1 cellular context compared by ENCODE assay signal in the genomic region with DNA sequence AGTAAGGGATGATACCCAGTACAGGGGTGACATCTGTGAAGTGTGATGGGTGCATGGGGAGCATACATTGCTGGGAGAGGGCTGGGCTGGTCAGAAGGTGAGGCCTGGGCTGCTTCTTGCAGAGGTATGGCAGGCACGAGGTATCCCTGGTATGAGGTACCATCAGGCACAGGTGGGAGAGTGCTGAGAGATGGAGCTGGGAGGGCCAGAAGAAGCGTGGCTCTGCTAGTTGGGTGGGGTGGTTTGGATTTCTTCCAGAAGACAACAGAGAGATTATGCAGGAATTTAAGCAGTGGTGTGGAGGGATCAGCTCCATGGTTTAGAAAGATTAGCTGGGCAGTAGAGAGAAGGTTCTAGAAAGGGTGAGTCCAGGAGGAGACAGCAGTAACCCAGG.
TF ChIP-seq lines count a peak whose summit lies in the region.

No MANE protein-coding gene starts in this region.

TF ChIP-seq in HepG2, 621 proteins besides CTCF, POLR2A, EP300 and RAD21 (continued from another document and continues in another):
- TF ChIP-seq, protein P1, sequence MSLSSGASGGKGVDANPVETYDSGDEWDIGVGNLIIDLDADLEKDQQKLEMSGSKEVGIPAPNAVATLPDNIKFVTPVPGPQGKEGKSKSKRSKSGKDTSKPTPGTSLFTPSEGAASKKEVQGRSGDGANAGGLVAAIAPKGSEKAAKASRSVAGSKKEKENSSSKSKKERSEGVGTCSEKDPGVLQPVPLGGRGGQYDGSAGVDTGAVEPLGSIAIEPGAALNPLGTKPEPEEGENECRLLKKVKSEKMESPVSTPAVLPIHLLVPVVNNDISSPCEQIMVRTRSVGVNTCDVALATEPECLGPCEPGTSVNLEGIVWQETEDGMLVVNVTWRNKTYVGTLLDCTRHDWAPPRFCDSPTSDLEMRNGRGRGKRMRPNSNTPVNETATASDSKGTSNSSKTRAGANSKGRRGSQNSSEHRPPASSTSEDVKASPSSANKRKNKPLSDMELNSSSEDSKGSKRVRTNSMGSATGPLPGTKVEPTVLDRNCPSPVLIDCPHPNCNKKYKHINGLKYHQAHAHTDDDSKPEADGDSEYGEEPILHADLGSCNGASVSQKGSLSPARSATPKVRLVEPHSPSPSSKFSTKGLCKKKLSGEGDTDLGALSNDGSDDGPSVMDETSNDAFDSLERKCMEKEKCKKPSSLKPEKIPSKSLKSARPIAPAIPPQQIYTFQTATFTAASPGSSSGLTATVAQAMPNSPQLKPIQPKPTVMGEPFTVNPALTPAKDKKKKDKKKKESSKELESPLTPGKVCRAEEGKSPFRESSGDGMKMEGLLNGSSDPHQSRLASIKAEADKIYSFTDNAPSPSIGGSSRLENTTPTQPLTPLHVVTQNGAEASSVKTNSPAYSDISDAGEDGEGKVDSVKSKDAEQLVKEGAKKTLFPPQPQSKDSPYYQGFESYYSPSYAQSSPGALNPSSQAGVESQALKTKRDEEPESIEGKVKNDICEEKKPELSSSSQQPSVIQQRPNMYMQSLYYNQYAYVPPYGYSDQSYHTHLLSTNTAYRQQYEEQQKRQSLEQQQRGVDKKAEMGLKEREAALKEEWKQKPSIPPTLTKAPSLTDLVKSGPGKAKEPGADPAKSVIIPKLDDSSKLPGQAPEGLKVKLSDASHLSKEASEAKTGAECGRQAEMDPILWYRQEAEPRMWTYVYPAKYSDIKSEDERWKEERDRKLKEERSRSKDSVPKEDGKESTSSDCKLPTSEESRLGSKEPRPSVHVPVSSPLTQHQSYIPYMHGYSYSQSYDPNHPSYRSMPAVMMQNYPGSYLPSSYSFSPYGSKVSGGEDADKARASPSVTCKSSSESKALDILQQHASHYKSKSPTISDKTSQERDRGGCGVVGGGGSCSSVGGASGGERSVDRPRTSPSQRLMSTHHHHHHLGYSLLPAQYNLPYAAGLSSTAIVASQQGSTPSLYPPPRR (CRISPR knock-in tag; IDR thresholded peaks at IDR 0.05; ENCODE audit: borderline replicate concordance): no peak
- TF ChIP-seq, protein P2, sequence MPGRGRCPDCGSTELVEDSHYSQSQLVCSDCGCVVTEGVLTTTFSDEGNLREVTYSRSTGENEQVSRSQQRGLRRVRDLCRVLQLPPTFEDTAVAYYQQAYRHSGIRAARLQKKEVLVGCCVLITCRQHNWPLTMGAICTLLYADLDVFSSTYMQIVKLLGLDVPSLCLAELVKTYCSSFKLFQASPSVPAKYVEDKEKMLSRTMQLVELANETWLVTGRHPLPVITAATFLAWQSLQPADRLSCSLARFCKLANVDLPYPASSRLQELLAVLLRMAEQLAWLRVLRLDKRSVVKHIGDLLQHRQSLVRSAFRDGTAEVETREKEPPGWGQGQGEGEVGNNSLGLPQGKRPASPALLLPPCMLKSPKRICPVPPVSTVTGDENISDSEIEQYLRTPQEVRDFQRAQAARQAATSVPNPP (CRISPR knock-in tag; IDR thresholded peaks at IDR 0.05): no peak
- TF ChIP-seq ZFP36L1 (CRISPR knock-in tag; IDR thresholded peaks at IDR 0.05) (0 out of 2 replicates have a peak, but pooled peaks have one; percentile 36), NAIF1 (CRISPR knock-in tag; IDR thresholded peaks at IDR 0.05; ENCODE audit: borderline replicate concordance) (0 out of 2 replicates have a peak, but pooled peaks have one; percentile 57), ZNF160 (CRISPR knock-in tag; IDR thresholded peaks at IDR 0.05) (no peak), CENPT (CRISPR knock-in tag; IDR thresholded peaks at IDR 0.05; ENCODE audit: low read depth) (peak; percentile 65; the same call in 1 of the 2 replicates), CCAR2 (optimal IDR thresholded peaks at IDR 0.05; ENCODE audit: low read depth, low read length) (no peak), ZNF329 (CRISPR knock-in tag; IDR thresholded peaks at IDR 0.05; ENCODE audit: low read depth) (0 out of 2 replicates have a peak, but pooled peaks have one; percentile 11), ZNF253 (CRISPR knock-in tag; IDR thresholded peaks at IDR 0.05; ENCODE audit: borderline replicate concordance) (peak; percentile 61; the same call in 1 of the 2 replicates), SRY (CRISPR knock-in tag; IDR thresholded peaks at IDR 0.05) (0 out of 2 replicates have a peak, but pooled peaks have one; percentile 44), ZNF30 (CRISPR knock-in tag; IDR thresholded peaks at IDR 0.05) (no peak), ARID2 (CRISPR knock-in tag; IDR thresholded peaks at IDR 0.05; ENCODE audit: borderline replicate concordance) (no peak), YY1 (IDR thresholded peaks at IDR 0.05; ENCODE audit: insufficient read depth, insufficient replicate concordance, low read depth, low read length) (no peak), ZNF382 (CRISPR knock-in tag; IDR thresholded peaks at IDR 0.05; ENCODE audit: borderline replicate concordance) (no peak), CHCHD3 (CRISPR knock-in tag; IDR thresholded peaks at IDR 0.05) (peak; percentile 31; the same call in 1 of the 2 replicates), CREM (IDR thresholded peaks at IDR 0.05) (no peak), CREM (CRISPR knock-in tag; IDR thresholded peaks at IDR 0.05) (no peak), MBNL3 (CRISPR knock-in tag; conservative IDR thresholded peaks at IDR 0.05) (no peak), MED13 (CRISPR knock-in tag; IDR thresholded peaks at IDR 0.05) (no peak), ZNF879 (CRISPR knock-in tag; IDR thresholded peaks at IDR 0.05) (no peak), ZNF24 (IDR thresholded peaks at IDR 0.05) (no peak), ZFP36L2 (CRISPR knock-in tag; IDR thresholded peaks at IDR 0.05) (no peak), PCBP2 (optimal IDR thresholded peaks at IDR 0.05; ENCODE audit: low read depth, low read length, poor library complexity, severe bottlenecking) (peak; percentile 5), ZNF564 (CRISPR knock-in tag; IDR thresholded peaks at IDR 0.05) (no peak), ZNF749 (CRISPR knock-in tag; IDR thresholded peaks at IDR 0.05; ENCODE audit: borderline replicate concordance) (peak; percentile 53; the same call in 1 of the 2 replicates), SIN3B (IDR thresholded peaks at IDR 0.05; ENCODE audit: low read length) (no peak), ISL2 (CRISPR knock-in tag; IDR thresholded peaks at IDR 0.05) (no peak), ZNF782 (CRISPR knock-in tag; IDR thresholded peaks at IDR 0.05; ENCODE audit: borderline replicate concordance) (no peak), ZNF556 (CRISPR knock-in tag; IDR thresholded peaks at IDR 0.05; ENCODE audit: borderline replicate concordance) (no peak), ATRX (CRISPR knock-in tag; IDR thresholded peaks at IDR 0.05; ENCODE audit: borderline replicate concordance) (no peak), ZNF354B (CRISPR knock-in tag; IDR thresholded peaks at IDR 0.05) (no peak), CHD4 (IDR thresholded peaks at IDR 0.05; ENCODE audit: borderline replicate concordance, low read length) (0 out of 2 replicates have a peak, but pooled peaks have one; percentile 1), TBX2 (CRISPR knock-in tag; IDR thresholded peaks at IDR 0.05; ENCODE audit: borderline replicate concordance) (no peak), SNAPC2 (CRISPR knock-in tag; IDR thresholded peaks at IDR 0.05) (no peak), ZFP36 (IDR thresholded peaks at IDR 0.05; ENCODE audit: borderline replicate concordance, low read depth, low read length, partially characterized antibody) (no peak), ZNF569 (CRISPR knock-in tag; IDR thresholded peaks at IDR 0.05; ENCODE audit: borderline replicate concordance) (no peak), HOXA5 (CRISPR knock-in tag; IDR thresholded peaks at IDR 0.05) (no peak)
- TF ChIP-seq, protein P3, sequence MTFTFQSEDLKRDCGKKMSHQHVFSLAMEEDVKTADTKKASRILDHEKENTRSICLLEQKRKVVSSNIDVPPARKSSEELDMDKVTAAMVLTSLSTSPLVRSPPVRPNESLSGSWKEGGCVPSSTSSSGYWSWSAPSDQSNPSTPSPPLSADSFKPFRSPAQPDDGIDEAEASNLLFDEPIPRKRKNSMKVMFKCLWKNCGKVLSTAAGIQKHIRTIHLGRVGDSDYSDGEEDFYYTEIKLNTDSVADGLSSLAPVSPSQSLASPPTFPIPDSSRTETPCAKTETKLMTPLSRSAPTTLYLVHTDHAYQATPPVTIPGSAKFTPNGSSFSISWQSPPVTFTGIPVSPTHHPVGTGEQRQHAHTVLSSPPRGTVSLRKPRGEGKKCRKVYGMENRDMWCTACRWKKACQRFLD (CRISPR knock-in tag; IDR thresholded peaks at IDR 0.05; ENCODE audit: borderline replicate concordance): no peak
- TF ChIP-seq, protein P4, sequence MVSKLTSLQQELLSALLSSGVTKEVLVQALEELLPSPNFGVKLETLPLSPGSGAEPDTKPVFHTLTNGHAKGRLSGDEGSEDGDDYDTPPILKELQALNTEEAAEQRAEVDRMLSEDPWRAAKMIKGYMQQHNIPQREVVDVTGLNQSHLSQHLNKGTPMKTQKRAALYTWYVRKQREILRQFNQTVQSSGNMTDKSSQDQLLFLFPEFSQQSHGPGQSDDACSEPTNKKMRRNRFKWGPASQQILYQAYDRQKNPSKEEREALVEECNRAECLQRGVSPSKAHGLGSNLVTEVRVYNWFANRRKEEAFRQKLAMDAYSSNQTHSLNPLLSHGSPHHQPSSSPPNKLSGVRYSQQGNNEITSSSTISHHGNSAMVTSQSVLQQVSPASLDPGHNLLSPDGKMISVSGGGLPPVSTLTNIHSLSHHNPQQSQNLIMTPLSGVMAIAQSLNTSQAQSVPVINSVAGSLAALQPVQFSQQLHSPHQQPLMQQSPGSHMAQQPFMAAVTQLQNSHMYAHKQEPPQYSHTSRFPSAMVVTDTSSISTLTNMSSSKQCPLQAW (CRISPR knock-in tag; IDR thresholded peaks at IDR 0.05): no peak
- TF ChIP-seq, protein P5, sequence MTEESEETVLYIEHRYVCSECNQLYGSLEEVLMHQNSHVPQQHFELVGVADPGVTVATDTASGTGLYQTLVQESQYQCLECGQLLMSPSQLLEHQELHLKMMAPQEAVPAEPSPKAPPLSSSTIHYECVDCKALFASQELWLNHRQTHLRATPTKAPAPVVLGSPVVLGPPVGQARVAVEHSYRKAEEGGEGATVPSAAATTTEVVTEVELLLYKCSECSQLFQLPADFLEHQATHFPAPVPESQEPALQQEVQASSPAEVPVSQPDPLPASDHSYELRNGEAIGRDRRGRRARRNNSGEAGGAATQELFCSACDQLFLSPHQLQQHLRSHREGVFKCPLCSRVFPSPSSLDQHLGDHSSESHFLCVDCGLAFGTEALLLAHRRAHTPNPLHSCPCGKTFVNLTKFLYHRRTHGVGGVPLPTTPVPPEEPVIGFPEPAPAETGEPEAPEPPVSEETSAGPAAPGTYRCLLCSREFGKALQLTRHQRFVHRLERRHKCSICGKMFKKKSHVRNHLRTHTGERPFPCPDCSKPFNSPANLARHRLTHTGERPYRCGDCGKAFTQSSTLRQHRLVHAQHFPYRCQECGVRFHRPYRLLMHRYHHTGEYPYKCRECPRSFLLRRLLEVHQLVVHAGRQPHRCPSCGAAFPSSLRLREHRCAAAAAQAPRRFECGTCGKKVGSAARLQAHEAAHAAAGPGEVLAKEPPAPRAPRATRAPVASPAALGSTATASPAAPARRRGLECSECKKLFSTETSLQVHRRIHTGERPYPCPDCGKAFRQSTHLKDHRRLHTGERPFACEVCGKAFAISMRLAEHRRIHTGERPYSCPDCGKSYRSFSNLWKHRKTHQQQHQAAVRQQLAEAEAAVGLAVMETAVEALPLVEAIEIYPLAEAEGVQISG (CRISPR knock-in tag; IDR thresholded peaks at IDR 0.05): no peak
- TF ChIP-seq, protein P6, sequence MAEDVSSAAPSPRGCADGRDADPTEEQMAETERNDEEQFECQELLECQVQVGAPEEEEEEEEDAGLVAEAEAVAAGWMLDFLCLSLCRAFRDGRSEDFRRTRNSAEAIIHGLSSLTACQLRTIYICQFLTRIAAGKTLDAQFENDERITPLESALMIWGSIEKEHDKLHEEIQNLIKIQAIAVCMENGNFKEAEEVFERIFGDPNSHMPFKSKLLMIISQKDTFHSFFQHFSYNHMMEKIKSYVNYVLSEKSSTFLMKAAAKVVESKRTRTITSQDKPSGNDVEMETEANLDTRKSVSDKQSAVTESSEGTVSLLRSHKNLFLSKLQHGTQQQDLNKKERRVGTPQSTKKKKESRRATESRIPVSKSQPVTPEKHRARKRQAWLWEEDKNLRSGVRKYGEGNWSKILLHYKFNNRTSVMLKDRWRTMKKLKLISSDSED (CRISPR knock-in tag; IDR thresholded peaks at IDR 0.05): peak; percentile 73; the same call in 1 of the 2 replicates
- TF ChIP-seq, protein P7, sequence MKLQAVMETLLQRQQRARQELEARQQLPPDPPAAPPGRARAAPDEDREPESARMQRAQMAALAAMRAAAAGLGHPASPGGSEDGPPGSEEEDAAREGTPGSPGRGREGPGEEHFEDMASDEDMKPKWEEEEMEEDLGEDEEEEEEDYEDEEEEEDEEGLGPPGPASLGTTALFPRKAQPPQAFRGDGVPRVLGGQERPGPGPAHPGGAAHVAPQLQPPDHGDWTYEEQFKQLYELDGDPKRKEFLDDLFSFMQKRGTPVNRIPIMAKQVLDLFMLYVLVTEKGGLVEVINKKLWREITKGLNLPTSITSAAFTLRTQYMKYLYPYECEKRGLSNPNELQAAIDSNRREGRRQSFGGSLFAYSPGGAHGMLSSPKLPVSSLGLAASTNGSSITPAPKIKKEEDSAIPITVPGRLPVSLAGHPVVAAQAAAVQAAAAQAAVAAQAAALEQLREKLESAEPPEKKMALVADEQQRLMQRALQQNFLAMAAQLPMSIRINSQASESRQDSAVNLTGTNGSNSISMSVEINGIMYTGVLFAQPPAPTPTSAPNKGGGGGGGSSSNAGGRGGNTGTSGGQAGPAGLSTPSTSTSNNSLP (IDR thresholded peaks at IDR 0.05; ENCODE audit: low read depth, low read length): no peak
- TF ChIP-seq, protein P8, sequence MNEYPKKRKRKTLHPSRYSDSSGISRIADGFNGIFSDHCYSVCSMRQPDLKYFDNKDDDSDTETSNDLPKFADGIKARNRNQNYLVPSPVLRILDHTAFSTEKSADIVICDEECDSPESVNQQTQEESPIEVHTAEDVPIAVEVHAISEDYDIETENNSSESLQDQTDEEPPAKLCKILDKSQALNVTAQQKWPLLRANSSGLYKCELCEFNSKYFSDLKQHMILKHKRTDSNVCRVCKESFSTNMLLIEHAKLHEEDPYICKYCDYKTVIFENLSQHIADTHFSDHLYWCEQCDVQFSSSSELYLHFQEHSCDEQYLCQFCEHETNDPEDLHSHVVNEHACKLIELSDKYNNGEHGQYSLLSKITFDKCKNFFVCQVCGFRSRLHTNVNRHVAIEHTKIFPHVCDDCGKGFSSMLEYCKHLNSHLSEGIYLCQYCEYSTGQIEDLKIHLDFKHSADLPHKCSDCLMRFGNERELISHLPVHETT (CRISPR knock-in tag; conservative IDR thresholded peaks at IDR 0.05): 0 out of 2 replicates have a peak, but pooled peaks have one; percentile 2
- TF ChIP-seq, protein P9, sequence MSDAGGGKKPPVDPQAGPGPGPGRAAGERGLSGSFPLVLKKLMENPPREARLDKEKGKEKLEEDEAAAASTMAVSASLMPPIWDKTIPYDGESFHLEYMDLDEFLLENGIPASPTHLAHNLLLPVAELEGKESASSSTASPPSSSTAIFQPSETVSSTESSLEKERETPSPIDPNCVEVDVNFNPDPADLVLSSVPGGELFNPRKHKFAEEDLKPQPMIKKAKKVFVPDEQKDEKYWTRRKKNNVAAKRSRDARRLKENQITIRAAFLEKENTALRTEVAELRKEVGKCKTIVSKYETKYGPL (CRISPR knock-in tag; IDR thresholded peaks at IDR 0.05): no peak
